ENCODE assay signal across 1 cellular context in the genomic region with DNA sequence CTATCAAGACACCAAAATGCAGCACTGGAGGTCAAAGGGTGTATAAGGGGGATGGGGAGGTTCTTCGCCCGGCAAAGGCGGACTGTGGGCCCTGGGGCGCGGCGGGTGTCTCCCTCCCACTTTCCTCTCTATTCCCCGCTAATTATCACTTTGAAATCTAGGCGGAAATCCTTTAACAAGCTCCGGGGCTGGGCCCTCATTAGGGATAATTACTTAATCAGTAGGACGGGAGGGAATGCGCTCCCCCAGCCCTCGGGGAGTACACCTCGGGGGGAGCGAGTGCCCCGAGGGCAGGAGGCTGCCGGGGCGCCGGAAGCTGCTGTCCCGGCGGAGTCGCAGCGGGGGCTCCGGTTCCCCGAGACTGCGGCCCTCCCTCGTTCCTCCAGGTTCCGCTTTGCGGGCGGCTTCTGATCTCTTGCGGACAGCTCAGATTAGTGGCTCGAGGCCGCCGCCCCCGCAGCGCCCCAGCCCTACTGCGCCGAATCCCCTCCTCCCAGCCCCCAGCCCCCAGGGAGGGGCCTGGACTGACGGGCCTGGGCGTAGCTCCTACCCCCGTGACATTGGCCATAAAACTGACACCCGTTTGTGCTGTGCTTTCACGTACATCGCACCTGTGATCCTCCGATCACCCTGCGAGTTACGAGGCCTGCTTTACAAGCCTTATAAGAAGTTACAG.
TF ChIP-seq lines count a peak whose summit lies in the region.

No MANE protein-coding gene starts in this region.

TF ChIP-seq in IMR-90, 13 proteins besides CTCF, POLR2A, EP300 and RAD21:
- TF ChIP-seq ELK1 (IDR thresholded peaks at IDR 0.05; ENCODE audit: borderline replicate concordance, low read depth, low read length) (no peak), CHD1 (IDR thresholded peaks at IDR 0.05; ENCODE audit: low read depth, low read length) (no peak), MXI1 (IDR thresholded peaks at IDR 0.05; ENCODE audit: borderline replicate concordance, low read depth, low read length) (no peak), RFX5 (IDR thresholded peaks at IDR 0.05; ENCODE audit: low read depth, low read length) (no peak), NFE2L2 (IDR thresholded peaks at IDR 0.05; ENCODE audit: low read depth, low read length) (no peak), USF2 (IDR thresholded peaks at IDR 0.05; ENCODE audit: low read depth, low read length) (no peak), RCOR1 (IDR thresholded peaks at IDR 0.05; ENCODE audit: insufficient replicate concordance, low read length) (no peak), CEBPB (IDR thresholded peaks at IDR 0.05; ENCODE audit: low read depth, low read length) (no peak), MAZ (IDR thresholded peaks at IDR 0.05; ENCODE audit: borderline replicate concordance, low read depth, low read length) (no peak), MAFK (IDR thresholded peaks at IDR 0.05; ENCODE audit: low read depth, low read length) (no peak), BHLHE40 (IDR thresholded peaks at IDR 0.05; ENCODE audit: low read depth, low read length) (no peak), FOS (IDR thresholded peaks at IDR 0.05; ENCODE audit: low read depth, low read length) (no peak), SMC3 (IDR thresholded peaks at IDR 0.05; ENCODE audit: low read depth, low read length) (no peak)
